ENCODE assay signal across 17 cellular contexts in the genomic region with DNA sequence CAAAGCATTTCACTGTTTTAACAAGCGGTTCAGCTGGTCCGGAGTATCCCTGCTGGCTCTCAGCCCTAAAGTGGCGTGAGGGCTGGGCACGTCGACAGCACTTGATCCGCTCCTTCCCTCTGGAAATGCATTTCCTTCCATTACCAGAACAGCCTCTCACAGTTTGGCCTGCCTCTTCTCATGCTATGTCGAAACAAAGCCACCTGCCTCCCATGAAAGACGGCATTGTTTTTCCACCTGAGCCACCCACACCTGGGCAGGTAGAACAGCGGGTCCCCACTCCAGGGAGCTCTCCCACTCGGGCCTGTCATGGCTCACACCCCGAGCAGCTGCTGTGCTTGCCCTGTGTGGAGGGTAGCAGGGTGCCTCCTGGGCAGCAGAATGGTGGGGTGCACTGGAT.
A peak's percentile ranks its signal among the peaks of the same experiment; 100 is the strongest.
DNase-seq lines count a peak whose midpoint lies in the region; ATAC-seq and TF ChIP-seq lines count a peak whose summit lies in the region.
"Had no signal": no experiment of that assay in that cellular context is flagged by ENCODE, and none has a peak within 500 bp of the region (broad histone marks: within the 10 kb centered on the region; RNA-seq: fewer than 3 reads in every experiment).

No MANE protein-coding gene starts in this region.

- no peaks in the 10 kb centered on the region for H3K36me3 ChIP-seq in mucosa of descending colon (ENCODE audit: low read depth)
- H3K36me3 ChIP-seq: gastroesophageal sphincter, left ventricle myocardium inferior, thoracic aorta had no signal

- H3K4me3 ChIP-seq in mucosa of descending colon = no peak overlapping the region
- H3K4me3 ChIP-seq: gastroesophageal sphincter, GM23248, K562, left ventricle myocardium inferior, smooth muscle cell, thoracic aorta had no signal

- H3K27ac Mint-ChIP-seq in T-cell = no peak overlapping the region
- H3K27ac Mint-ChIP-seq: activated CD4-positive, alpha-beta memory T cell treated with anti-CD3 and anti-CD28 coated beads for 36 hours had no signal

- POLR2A ChIA-PET in T-cell (lab: Charles Lee) = no interaction called here

- H3K4me1 Mint-ChIP-seq in T-cell = peaks cover 4 to 6% (median 5%) of the 10 kb centered on the region in 3 donors

- CTCF ChIA-PET in T-cell (lab: Charles Lee) = no interaction called here

- H3K36me3 Mint-ChIP-seq in T-cell = no peaks in the 10 kb centered on the region
- H3K36me3 Mint-ChIP-seq: activated CD4-positive, alpha-beta memory T cell treated with anti-CD3 and anti-CD28 coated beads for 36 hours had no signal

- DNase-seq in DMS79 (lab: John Stamatoyannopoulos, UW) = peak; percentile 73
- peak; percentile 65 to 86 (median 74) for DNase-seq in NCI-H1417 (lab: John Stamatoyannopoulos, UW)
- DNase-seq in NCI-H526 treated with DMSO at 0.1 percent for 48 hours (lab: John Stamatoyannopoulos, UW) = peak; percentile 59
- DNase-seq in mucosa of descending colon = peak in 1 of 3 donors; percentile 12
- DNase-seq in NOMO-1 treated with DMSO at 0.1 percent for 48 hours (lab: John Stamatoyannopoulos, UW; ENCODE audit: unreplicated experiment) = no peak
- no peak for DNase-seq in T-cell
- no peak for DNase-seq in activated gamma-delta T cell treated with Interleukin-2 at 50 U/mL for 16 hours
- DNase-seq: activated CD4-positive, alpha-beta memory T cell treated with anti-CD3 and anti-CD28 coated beads for 36 hours; activated T-cell treated with anti-CD3 and anti-CD28 coated beads, Interleukin-2, amount 50 U/mL, for 4 hours; Calu3; GM23248; left ventricle myocardium inferior had no signal

- H3K4me3 Mint-ChIP-seq in T-cell = no peak overlapping the region
- H3K4me3 Mint-ChIP-seq: activated CD4-positive, alpha-beta memory T cell treated with anti-CD3 and anti-CD28 coated beads for 36 hours; activated T-cell treated with anti-CD3 and anti-CD28 coated beads, Interleukin-2, amount 50 U/mL, for 4 hours had no signal

- no peaks in the 10 kb centered on the region for H3K4me1 ChIP-seq in mucosa of descending colon (ENCODE audit: low read depth)
- H3K4me1 ChIP-seq: gastroesophageal sphincter, left ventricle myocardium inferior had no signal

- peak; percentile 66 for ATAC-seq in mucosa of descending colon
- ATAC-seq in HG03520 (IDR thresholded peaks at IDR 0.05; ENCODE audit: unreplicated experiment) = no peak
- ATAC-seq in T-cell (replicated peaks in 1 of 4) = no peak
- ATAC-seq: activated T-cell treated with anti-CD3 and anti-CD28 coated beads, Interleukin-2, amount 50 U/mL, for 4 hours; gastroesophageal sphincter; K562 had no signal

- no peaks in the 10 kb centered on the region for H3K9me3 ChIP-seq in mucosa of descending colon
- H3K9me3 ChIP-seq: gastroesophageal sphincter, thoracic aorta had no signal

- no peaks in the 10 kb centered on the region for H3K9me3 Mint-ChIP-seq in T-cell
- H3K9me3 Mint-ChIP-seq: activated CD4-positive, alpha-beta memory T cell treated with anti-CD3 and anti-CD28 coated beads for 36 hours; activated T-cell treated with anti-CD3 and anti-CD28 coated beads, Interleukin-2, amount 50 U/mL, for 4 hours had no signal

- no peak for TF ChIP-seq CTCF in mucosa of descending colon (IDR thresholded peaks at IDR 0.05)

- H3K27me3 Mint-ChIP-seq in T-cell = no peaks in the 10 kb centered on the region
- H3K27me3 Mint-ChIP-seq: activated CD4-positive, alpha-beta memory T cell treated with anti-CD3 and anti-CD28 coated beads for 36 hours had no signal

- intact Hi-C loops in mucosa of descending colon (cut with DNase I, micrococcal nuclease) = no loop called here

Comparison
In these comparisons a context has a peak if more than half of its experiments do, and no peak if none do; other contexts are left out.
1. DNase-seq: peak in DMS79 (single experiment), NCI-H1417 (3 of 3) and NCI-H526 treated with DMSO at 0.1 percent for 48 hours (single experiment); none in NOMO-1 treated with DMSO at 0.1 percent for 48 hours (single experiment), T-cell (0 of 34) and activated gamma-delta T cell treated with Interleukin-2 at 50 U/mL for 16 hours (single experiment).